10 cellular contexts compared by ENCODE assay signal in genomic region chr17:76561799-76562268, GRCh38. TPM values are rescaled to one million over a fixed set of nuclear protein-coding genes. Genes with fewer than 3 reads are reported as not detected.
A peak's percentile ranks its signal among the peaks of the same experiment; 100 is the strongest.
DNase-seq lines count a peak whose midpoint lies in the region; ATAC-seq, FAIRE-seq and TF ChIP-seq lines count a peak whose summit lies in the region.
"Had no signal": no experiment of that assay in that cellular context is flagged by ENCODE, and none has a peak within 500 bp of the region (broad histone marks: within the 10 kb centered on the region; RNA-seq: fewer than 3 reads in every experiment).

No MANE protein-coding gene starts in this region.

- H3K27me3 ChIP-seq in adipocyte (replicated peaks; ENCODE audit: control insufficient read depth, insufficient read depth, low read length) = no peaks in the 10 kb centered on the region
- no peaks in the 10 kb centered on the region for H3K27me3 ChIP-seq in layer of hippocampus (ENCODE audit: control insufficient read depth, insufficient read depth, low read length)
- H3K27me3 ChIP-seq: Peyer's patch had no signal

- no peak for TF ChIP-seq EP300 in A549 (IDR thresholded peaks at IDR 0.05)

- FAIRE-seq in A549 (lab: Jason Lieb, UNC) = no peak
- FAIRE-seq: bronchial epithelial cell had no signal

- H3K9me3 ChIP-seq in A549 (no peaks in the 10 kb centered on the region), adipocyte (ENCODE audit: control insufficient read depth, low read length) (no peaks in the 10 kb centered on the region)
- H3K9me3 ChIP-seq: Peyer's patch had no signal

- no peak overlapping the region for H3K27ac Mint-ChIP-seq in T-helper 2 cell treated with Interferon-gamma antibody and Interleukin-4, amounts not matched to agents 5 μg/mL and 100 μg/mL, for 36 hours

- peaks cover 70% of the 10 kb centered on the region for H3K36me3 Mint-ChIP-seq in T-helper 2 cell treated with Interferon-gamma antibody and Interleukin-4, amounts not matched to agents 5 μg/mL and 100 μg/mL, for 36 hours (ENCODE audit: low read depth)

- peaks cover 53% of the 10 kb centered on the region for H3K4me1 ChIP-seq in A549
- H3K4me1 ChIP-seq in adipocyte (ENCODE audit: control insufficient read depth, insufficient read depth, low read length) = peaks cover 58% of the 10 kb centered on the region

- H3K9ac ChIP-seq in adipocyte (ENCODE audit: low read length) = peak overlapping the region; percentile 100

- WGBS in A549 (ENCODE audit: missing lambda C conversion rate) = 88% methylated on average over 5 of the region's 5 CpGs

- no peak overlapping the region for H3K4me3 Mint-ChIP-seq in T-helper 2 cell treated with Interferon-gamma antibody and Interleukin-4, amounts not matched to agents 5 μg/mL and 100 μg/mL, for 36 hours

- CTCF ChIA-PET in A549 (lab: Yijun Ruan, JAX) = interaction anchor here (0.6 to 15.7 kb wide), 8 partner anchors 9 to 151 kb away, joined by 3 to 185 read pairs (median 6); partner anchors contain the start of genes MXRA7 and ST6GALNAC2
- CTCF ChIA-PET in HEK293T (lab: Yijun Ruan, JAX) = interaction anchor here (0.6 kb wide), 1 partner anchor 221 kb away, joined by 3 read pairs; no protein-coding TSS in a partner anchor

- no peak overlapping the region for H3K4me3 ChIP-seq in A549
- peak overlapping the region; percentile 59 for H3K4me3 ChIP-seq in adipocyte (ENCODE audit: low read length)

- H3K27ac ChIP-seq in A549 (no peak overlapping the region), layer of hippocampus (ENCODE audit: low read depth, low read length) (peak overlapping the region; percentile 1)

- TF ChIP-seq RAD21 in A549 (conservative IDR thresholded peaks at IDR 0.05 in 1 of 2, IDR thresholded peaks at IDR 0.05 in 1 of 2) = no peak

- no peaks in the 10 kb centered on the region for H3K27me3 Mint-ChIP-seq in T-helper 2 cell treated with Interferon-gamma antibody and Interleukin-4, amounts not matched to agents 5 μg/mL and 100 μg/mL, for 36 hours (ENCODE audit: low read depth)

- H3K4me2 ChIP-seq in A549 = peak overlapping the region; percentile 95; the same call in 2 of the 3 replicates

- POLR2A ChIA-PET in A549 (lab: Yijun Ruan, JAX) (no interaction called here), HEK293T (lab: Yijun Ruan, JAX) (interaction anchor here (0.8 to 2.0 kb wide), 4 partner anchors 17 to 152 kb away, joined by 3 to 6 read pairs (median 4); no protein-coding TSS in a partner anchor)

- no peak for TF ChIP-seq CTCF in A549 (IDR thresholded peaks at IDR 0.05)

- DNase-seq in A549 (ENCODE audit: low read depth in 1 of 2, low spot score in 1 of 2) = no peak
- no peak for DNase-seq in HEK293T (ENCODE audit: extremely low spot score)
- peak; percentile 49 for DNase-seq in adipocyte (ENCODE audit: low read depth)
- no peak for DNase-seq in stimulated activated naive CD4-positive, alpha-beta T cell treated with Interleukin-2 at 50 U/mL for 16 hours (lab: John Stamatoyannopoulos, UW)
- no peak for DNase-seq in medulla oblongata (ENCODE audit: extremely low spot score)
- DNase-seq in activated gamma-delta T cell (lab: John Stamatoyannopoulos, UW) = no peak
- no peak for DNase-seq in T-helper 2 cell treated with Interferon-gamma antibody and Interleukin-4, amounts not matched to agents 5 μg/mL and 100 μg/mL, for 36 hours (ENCODE audit: low spot score)
- DNase-seq: Peyer's patch had no signal

- H3K36me3 ChIP-seq in adipocyte (ENCODE audit: control insufficient read depth, insufficient read depth, low read length, severe bottlenecking) = peaks cover 61% of the 10 kb centered on the region

- ATAC-seq in A549 = no peak

- no peaks in the 10 kb centered on the region for H3K9me3 Mint-ChIP-seq in T-helper 2 cell treated with Interferon-gamma antibody and Interleukin-4, amounts not matched to agents 5 μg/mL and 100 μg/mL, for 36 hours

- no peak for TF ChIP-seq POLR2A in A549 (IDR thresholded peaks at IDR 0.05; ENCODE audit: low read length)

- H3K4me1 Mint-ChIP-seq in T-helper 2 cell treated with Interferon-gamma antibody and Interleukin-4, amounts not matched to agents 5 μg/mL and 100 μg/mL, for 36 hours (ENCODE audit: low read depth) = peaks cover 22% of the 10 kb centered on the region

TF ChIP-seq in A549, 52 proteins besides CTCF, POLR2A, EP300 and RAD21:
- no peak for TF ChIP-seq HEYL (CRISPR knock-in tag; IDR thresholded peaks at IDR 0.05)
- TF ChIP-seq RNF2 (IDR thresholded peaks at IDR 0.05; ENCODE audit: borderline replicate concordance, low read depth) = no peak
- no peak for TF ChIP-seq GATA3 (IDR thresholded peaks at IDR 0.05; ENCODE audit: borderline replicate concordance)
- TF ChIP-seq ZSCAN20 (CRISPR knock-in tag; IDR thresholded peaks at IDR 0.05) = no peak
- TF ChIP-seq MAZ (IDR thresholded peaks at IDR 0.05; ENCODE audit: borderline replicate concordance, low read depth, low read length) = no peak
- TF ChIP-seq POLR2AphosphoS2 (conservative IDR thresholded peaks at IDR 0.05; ENCODE audit: low read length) = no peak
- no peak for TF ChIP-seq CHD2 (IDR thresholded peaks at IDR 0.05; ENCODE audit: low read length, partially characterized antibody)
- no peak for TF ChIP-seq RCOR1 (IDR thresholded peaks at IDR 0.05; ENCODE audit: low read depth, low read length)
- TF ChIP-seq TP53 (CRISPR knock-in tag; IDR thresholded peaks at IDR 0.05) = no peak
- TF ChIP-seq SMC3 (IDR thresholded peaks at IDR 0.05) = no peak
- no peak for TF ChIP-seq EHF (CRISPR knock-in tag; IDR thresholded peaks at IDR 0.05)
- no peak for TF ChIP-seq NFE2L2 (conservative IDR thresholded peaks at IDR 0.05; ENCODE audit: low read length)
- TF ChIP-seq ZC3H11A (IDR thresholded peaks at IDR 0.05) = no peak

TF ChIP-seq in HEK293T, 16 proteins besides CTCF, POLR2A, EP300 and RAD21:
- peak; percentile 21; the same call in 1 of the 2 replicates for TF ChIP-seq PKNOX1 (IDR thresholded peaks at IDR 0.05)
- TF ChIP-seq FOXA1 (IDR thresholded peaks at IDR 0.05) = no peak
TF ChIP-seq in HEK293T: peak in this region for 1.

RNA-seq across cellular contexts. Expression of gene PRCD, which starts 22.0 kb away (rescaled TPM):
- 0.26 TPM in 1 of 2 replicates, not detected in the other for polyA plus RNA-seq in A549 (2011; rRNA removed)
- polyA plus RNA-seq in A549 (2012; cell fraction: cytosol; rRNA removed) = not detected in 2 replicates
- polyA plus RNA-seq in A549 (2012; cell fraction: nucleus; rRNA removed) = 0.06 and 0.07 TPM in 2 replicates
- polyA plus RNA-seq in A549 (2017; fragmentation: RNase III; extraction: RNeasy Plus Mini Kit Qiagen cat#74134 plus additional on column Dnase treatment) = not detected in 3 replicates
- polyA minus RNA-seq in A549 (2011; rRNA and poly(A)+ RNA removed) = not detected in 2 replicates

RNA-seq across cellular contexts. Expression of gene ST6GALNAC2, which starts 23.8 kb away (rescaled TPM):
- polyA plus RNA-seq in A549 (2011; rRNA removed) (0.74 and 0.78 TPM in 2 replicates), A549 (2017; fragmentation: RNase III; extraction: RNeasy Plus Mini Kit Qiagen cat#74134 plus additional on column Dnase treatment) (0.30 to 0.59 TPM (median 0.41 TPM) in 3 replicates)
- 0.16 and 0.44 TPM in 2 replicates for polyA plus RNA-seq in A549 (2012; cell fraction: cytosol; rRNA removed)
- polyA plus RNA-seq in A549 (2012; cell fraction: nucleus; rRNA removed) = 0.26 and 0.36 TPM in 2 replicates
- polyA minus RNA-seq in A549 (2011; rRNA and poly(A)+ RNA removed) = 0.25 and 0.58 TPM in 2 replicates

RNA-seq across cellular contexts. Expression of gene CYGB, which starts 24.3 kb away (rescaled TPM):
- polyA plus RNA-seq in A549 (2011; rRNA removed) = 1.1 and 1.2 TPM in 2 replicates
- 0.56 and 1.0 TPM in 2 replicates for polyA plus RNA-seq in A549 (2012; cell fraction: cytosol; rRNA removed)
- polyA plus RNA-seq in A549 (2012; cell fraction: nucleus; rRNA removed) = 0.54 and 0.76 TPM in 2 replicates
- 1.1 to 2.0 TPM (median 1.3 TPM) in 3 replicates for polyA plus RNA-seq in A549 (2017; fragmentation: RNase III; extraction: RNeasy Plus Mini Kit Qiagen cat#74134 plus additional on column Dnase treatment)
- 1.4 and 2.2 TPM in 2 replicates for polyA minus RNA-seq in A549 (2011; rRNA and poly(A)+ RNA removed)
